Comparison of ENCODE assay signal across 3 cellular contexts in genomic region chr12:49333778-49334177, GRCh38. TPM values are rescaled to one million over a fixed set of nuclear protein-coding genes. Genes with fewer than 3 reads are reported as not detected.
"Had no signal": no experiment of that assay in that cellular context is flagged by ENCODE, and none has a peak within 500 bp of the region (broad histone marks: within the 10 kb centered on the region; RNA-seq: fewer than 3 reads in every experiment).

No MANE protein-coding gene starts in this region.

RNA-seq across cellular contexts. Expression of gene C1QL4, which starts 3.2 kb away (rescaled TPM):
- total RNA-seq: HepG2 had no signal
- polyA plus RNA-seq: IgD-negative memory B cell had no signal

RNA-seq across cellular contexts. Expression of gene TROAP, which starts 10.7 kb away (rescaled TPM):
- polyA plus RNA-seq: IgD-negative memory B cell had no signal

RNA-seq across cellular contexts. Expression of gene DNAJC22, which starts 12.9 kb away (rescaled TPM):
- polyA plus RNA-seq: IgD-negative memory B cell had no signal

RNA-seq across cellular contexts. Expression of gene PRPH, which starts 38.8 kb away (rescaled TPM):
- total RNA-seq: HepG2, HFFc6 had no signal
- polyA plus RNA-seq: IgD-negative memory B cell had no signal
